ENCODE assay signal across 20 cellular contexts in the genomic region with DNA sequence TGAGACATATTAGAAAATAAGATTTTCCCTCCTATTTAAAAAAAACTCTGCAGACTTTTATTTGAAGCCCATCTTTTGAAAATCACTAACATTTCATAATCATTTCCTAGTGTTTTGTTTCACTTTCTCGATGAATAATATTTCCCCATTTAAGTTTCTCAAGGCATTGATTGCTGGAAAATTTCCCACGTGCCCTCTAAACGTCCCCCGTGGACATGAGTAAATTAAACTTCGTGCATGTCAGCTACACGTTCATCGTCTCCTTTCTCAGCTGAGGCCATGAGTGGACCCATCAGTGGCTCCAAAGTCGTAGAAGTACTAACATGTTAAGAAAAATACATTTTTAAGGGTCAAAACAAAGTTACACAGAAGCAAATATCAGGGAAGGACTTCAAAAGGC. TPM values are rescaled to one million over a fixed set of nuclear protein-coding genes. Genes with fewer than 3 reads are reported as not detected.
DNase-seq lines count a peak whose midpoint lies in the region; ATAC-seq, FAIRE-seq and TF ChIP-seq lines count a peak whose summit lies in the region.
"Had no signal": no experiment of that assay in that cellular context is flagged by ENCODE, and none has a peak within 500 bp of the region (broad histone marks: within the 10 kb centered on the region; RNA-seq: fewer than 3 reads in every experiment).

No MANE protein-coding gene starts in this region.

- H3K9ac ChIP-seq in kidney (ENCODE audit: low read length in 2 of 2) (no peak overlapping the region), endodermal cell (ENCODE audit: extremely low read depth, low read length, poor library complexity, severe bottlenecking) (no peak overlapping the region)
- H3K9ac ChIP-seq: KMS-11, SK-N-SH had no signal

- H3K9me3 ChIP-seq in suprapubic skin: no peaks in the 10 kb centered on the region
- no peaks in the 10 kb centered on the region for H3K9me3 ChIP-seq in kidney (ENCODE audit: control insufficient read depth in 1 of 2, low read length in 2 of 2)
- no peaks in the 10 kb centered on the region for H3K9me3 ChIP-seq in endodermal cell (ENCODE audit: control insufficient read depth, low read length)
- H3K9me3 ChIP-seq: ovary, SK-N-SH, thyroid gland had no signal

- ATAC-seq in activated T-cell treated with anti-CD3 and anti-CD28 coated beads, Interleukin-2, amount 50 U/mL, for 4 hours: no peak
- ATAC-seq in activated naive CD8-positive, alpha-beta T cell treated with anti-CD3 and anti-CD28 coated beads, Interleukin-2, amount 50 U/mL, for 24 hours: no peak
- ATAC-seq: GM23338 had no signal

- H3K36me3 ChIP-seq in suprapubic skin: peaks cover 16% of the 10 kb centered on the region
- peaks cover 0 to 4% of the 10 kb centered on the region in 2 donors for H3K36me3 ChIP-seq in kidney (ENCODE audit: control insufficient read depth in 1 of 2, insufficient read depth in 2 of 2, low read length in 2 of 2)
- peaks cover 5% of the 10 kb centered on the region for H3K36me3 ChIP-seq in endodermal cell (ENCODE audit: control insufficient read depth, insufficient read depth, low read length)
- H3K36me3 ChIP-seq: ovary, thyroid gland had no signal

- H3K4me1 ChIP-seq in suprapubic skin: peaks cover 31% of the 10 kb centered on the region
- peaks cover 5 to 17% of the 10 kb centered on the region in 2 donors for H3K4me1 ChIP-seq in kidney (ENCODE audit: control insufficient read depth in 1 of 2, insufficient read depth in 1 of 2, low read depth in 1 of 2, low read length in 2 of 2)
- H3K4me1 ChIP-seq in endodermal cell (ENCODE audit: control insufficient read depth, insufficient read depth, low read length): no peaks in the 10 kb centered on the region

- H3K27me3 Mint-ChIP-seq in activated T-cell treated with anti-CD3 and anti-CD28 coated beads, Interleukin-2, amount 50 U/mL, for 4 hours (ENCODE audit: low read depth): no peaks in the 10 kb centered on the region
- H3K27me3 Mint-ChIP-seq in activated naive CD8-positive, alpha-beta T cell treated with anti-CD3 and anti-CD28 coated beads, Interleukin-2, amount 50 U/mL, for 24 hours: no peaks in the 10 kb centered on the region
- H3K27me3 Mint-ChIP-seq in progenitor cell of endocrine pancreas: no peaks in the 10 kb centered on the region
- H3K27me3 Mint-ChIP-seq in endodermal cell (ENCODE audit: insufficient read depth): no peaks in the 10 kb centered on the region

- H3K27me3 ChIP-seq in suprapubic skin (no peaks in the 10 kb centered on the region), endodermal cell (ENCODE audit: control insufficient read depth, insufficient read depth, low read length, poor library complexity, severe bottlenecking) (no peaks in the 10 kb centered on the region)
- H3K27me3 ChIP-seq: hepatocyte, ovary, thyroid gland had no signal

- no peak for TF ChIP-seq POLR2A in suprapubic skin (IDR thresholded peaks at IDR 0.05)

- H3K9me3 Mint-ChIP-seq in activated T-cell treated with anti-CD3 and anti-CD28 coated beads, Interleukin-2, amount 50 U/mL, for 4 hours: no peaks in the 10 kb centered on the region
- H3K9me3 Mint-ChIP-seq in activated naive CD8-positive, alpha-beta T cell treated with anti-CD3 and anti-CD28 coated beads, Interleukin-2, amount 50 U/mL, for 24 hours: no peaks in the 10 kb centered on the region
- no peaks in the 10 kb centered on the region for H3K9me3 Mint-ChIP-seq in progenitor cell of endocrine pancreas (ENCODE audit: low read depth)
- H3K9me3 Mint-ChIP-seq in endodermal cell: no peaks in the 10 kb centered on the region

- H3K4me1 Mint-ChIP-seq in activated T-cell treated with anti-CD3 and anti-CD28 coated beads, Interleukin-2, amount 50 U/mL, for 4 hours (ENCODE audit: low read depth): peaks cover 31% of the 10 kb centered on the region
- H3K4me1 Mint-ChIP-seq in activated naive CD8-positive, alpha-beta T cell treated with anti-CD3 and anti-CD28 coated beads, Interleukin-2, amount 50 U/mL, for 24 hours: peaks cover 41% of the 10 kb centered on the region
- peaks cover 8% of the 10 kb centered on the region for H3K4me1 Mint-ChIP-seq in progenitor cell of endocrine pancreas (ENCODE audit: low read depth)
- peaks cover 5% of the 10 kb centered on the region for H3K4me1 Mint-ChIP-seq in endodermal cell

- peaks cover 4% of the 10 kb centered on the region for H3K36me3 Mint-ChIP-seq in activated T-cell treated with anti-CD3 and anti-CD28 coated beads, Interleukin-2, amount 50 U/mL, for 4 hours (ENCODE audit: insufficient read depth)
- peaks cover 11% of the 10 kb centered on the region for H3K36me3 Mint-ChIP-seq in activated naive CD8-positive, alpha-beta T cell treated with anti-CD3 and anti-CD28 coated beads, Interleukin-2, amount 50 U/mL, for 24 hours (ENCODE audit: low read depth)
- peaks cover 3% of the 10 kb centered on the region for H3K36me3 Mint-ChIP-seq in progenitor cell of endocrine pancreas (ENCODE audit: insufficient read depth)
- peaks cover 12% of the 10 kb centered on the region for H3K36me3 Mint-ChIP-seq in endodermal cell (ENCODE audit: low read depth)

- DNase-seq in activated T-cell treated with anti-CD3 and anti-CD28 coated beads, Interleukin-2, amount 50 U/mL, for 4 hours: no peak
- DNase-seq in activated T-cell treated with anti-CD3 and anti-CD28 coated beads, Interleukin-2, amount 50 U/mL, for 1 hour: no peak
- peak; percentile 52 for DNase-seq in MV-4-11 (lab: John Stamatoyannopoulos, UW)
- no peak for DNase-seq in activated naive CD8-positive, alpha-beta T cell treated with anti-CD3 and anti-CD28 coated beads, Interleukin-2, amount 50 U/mL, for 24 hours
- DNase-seq in progenitor cell of endocrine pancreas (ENCODE audit: low spot score, unreplicated experiment): no peak
- no peak for DNase-seq in suprapubic skin (ENCODE audit: low spot score in 2 of 2)
- DNase-seq in kidney: no peak
- DNase-seq in endodermal cell: no peak
- DNase-seq: activated CD8-positive, alpha-beta memory T cell treated with anti-CD3 and anti-CD28 coated beads, Interleukin-2, amount 50 U/mL, for 4 hours; amniotic stem cell; cerebellar nuclear complex; kidney glomerular epithelial cell; NCI-H1436; NCI-H226; ovary; thyroid gland had no signal

- WGBS in suprapubic skin: 75% methylated on average over 8 of the region's 8 CpGs
- WGBS in endodermal cell (ENCODE audit: insufficient coverage in 1 of 2, insufficient read length in 1 of 2), 2 experiments: 92 to 94% methylated on average over 7 to 8 of the region's 8 CpGs

- TF ChIP-seq CTCF in progenitor cell of endocrine pancreas (IDR thresholded peaks at IDR 0.05; ENCODE audit: unreplicated experiment) (no peak), suprapubic skin (IDR thresholded peaks at IDR 0.05) (no peak), kidney (IDR thresholded peaks at IDR 0.05; ENCODE audit: borderline replicate concordance, extremely low read depth, insufficient read depth) (no peak), endodermal cell (conservative IDR thresholded peaks at IDR 0.05) (no peak)

- peak overlapping the region; percentile 35 for H3K4me3 Mint-ChIP-seq in activated T-cell treated with anti-CD3 and anti-CD28 coated beads, Interleukin-2, amount 50 U/mL, for 4 hours
- H3K4me3 Mint-ChIP-seq in activated naive CD8-positive, alpha-beta T cell treated with anti-CD3 and anti-CD28 coated beads, Interleukin-2, amount 50 U/mL, for 24 hours: peak overlapping the region; percentile 41
- H3K4me3 Mint-ChIP-seq in progenitor cell of endocrine pancreas (ENCODE audit: low read depth): peak overlapping the region; percentile 4
- no peak overlapping the region for H3K4me3 Mint-ChIP-seq in endodermal cell

- peak overlapping the region; percentile 92 for H3K27ac Mint-ChIP-seq in activated naive CD8-positive, alpha-beta T cell treated with anti-CD3 and anti-CD28 coated beads, Interleukin-2, amount 50 U/mL, for 24 hours
- H3K27ac Mint-ChIP-seq in progenitor cell of endocrine pancreas (peak overlapping the region; percentile 15), endodermal cell (no peak overlapping the region)
- H3K27ac Mint-ChIP-seq: GM23338 had no signal

- H3K27ac ChIP-seq in suprapubic skin (no peak overlapping the region), kidney (ENCODE audit: low read depth in 2 of 2, low read length in 2 of 2) (no peak overlapping the region), endodermal cell (ENCODE audit: low read depth, low read length) (no peak overlapping the region)
- H3K27ac ChIP-seq: hepatocyte, KMS-11, ovary, thyroid gland had no signal

- intact Hi-C loops in kidney (cut with DNase I): no loop called here

- FAIRE-seq in kidney (lab: Jason Lieb, UNC): no peak

- H3K4me3 ChIP-seq in suprapubic skin (no peak overlapping the region), kidney (ENCODE audit: low read length in 2 of 2) (no peak overlapping the region), endodermal cell (ENCODE audit: low read length) (no peak overlapping the region)
- H3K4me3 ChIP-seq: GM23338, hepatocyte, ovary, thyroid gland had no signal

- no peak for TF ChIP-seq EP300 in suprapubic skin (IDR thresholded peaks at IDR 0.05)

RNA-seq across cellular contexts. Expression of gene TM2D3, which starts 2.0 kb away (rescaled TPM):
- total RNA-seq in activated T-cell treated with anti-CD3 and anti-CD28 coated beads, Interleukin-2, amount 50 U/mL, for 4 hours: 10 to 100 TPM; 75.5 to 89.8 (median 81.7) TPM
- total RNA-seq in progenitor cell of endocrine pancreas (49.3 and 49.5 TPM in 2 replicates), suprapubic skin (10 to 100 TPM; 46.3 to 57.8 (median 49.7) TPM), kidney (48.7 TPM), endodermal cell (10 to 100 TPM; 33.4 to 34.0 TPM)
- 47.9 TPM for polyA plus RNA-seq in kidney (ENCODE audit: insufficient read depth, low read depth, low replicate concordance)
- polyA plus RNA-seq in endodermal cell (2013, experiment 1 of 2): 41.0 TPM
- 29.1 TPM for polyA plus RNA-seq in endodermal cell (2013, experiment 2 of 2)
